ENCODE assay signal across 12 cellular contexts in genomic region chr3:112539825-112540517, GRCh38. TPM values are rescaled to one million over a fixed set of nuclear protein-coding genes. Genes with fewer than 3 reads are reported as not detected.
DNase-seq lines count a peak whose midpoint lies in the region; ATAC-seq and TF ChIP-seq lines count a peak whose summit lies in the region.
"Had no signal": no experiment of that assay in that cellular context is flagged by ENCODE, and none has a peak within 500 bp of the region (broad histone marks: within the 10 kb centered on the region; RNA-seq: fewer than 3 reads in every experiment).

No MANE protein-coding gene starts in this region.

- TF ChIP-seq EP300 in suprapubic skin (IDR thresholded peaks at IDR 0.05) = no peak

- intact Hi-C loops in CD14-positive monocyte (cut with micrococcal nuclease) (no loop called here), MCF 10A (cut with micrococcal nuclease) (no loop called here)

- no peaks in the 10 kb centered on the region for H3K9me3 ChIP-seq in suprapubic skin
- H3K9me3 ChIP-seq in MG63 = no peaks in the 10 kb centered on the region
- H3K9me3 ChIP-seq: BLaER1 treated with 17β-estradiol and CSF1 and Interleukin-3, amounts not matched to agents 10 nM and 100 nM had no signal

- H3K27ac ChIP-seq in suprapubic skin = no peak overlapping the region
- H3K27ac ChIP-seq: BLaER1 treated with 17β-estradiol and CSF1 and Interleukin-3, amounts not matched to agents 10 nM and 100 nM had no signal

- H3K4me1 Mint-ChIP-seq in CD14-positive monocyte = peaks cover 14% of the 10 kb centered on the region
- H3K4me1 Mint-ChIP-seq in MCF 10A (ENCODE audit: insufficient read depth, unreplicated experiment) = peaks cover 5% of the 10 kb centered on the region
- H3K4me1 Mint-ChIP-seq in type B pancreatic cell (ENCODE audit: unreplicated experiment) = no peaks in the 10 kb centered on the region

- CTCF ChIA-PET in MCF 10A (lab: Yijun Ruan, JAX) = interaction anchor here (1.3 kb wide), 1 partner anchor 246 kb away, joined by 3 read pairs; the partner anchor contains the start of gene SLC9C1

- POLR2A ChIA-PET in MCF 10A (lab: Yijun Ruan, JAX) = no interaction called here

- no peak for TF ChIP-seq CTCF in CD14-positive monocyte (IDR thresholded peaks at IDR 0.05)
- no peak for TF ChIP-seq CTCF in suprapubic skin (IDR thresholded peaks at IDR 0.05)
- TF ChIP-seq CTCF in MCF 10A (IDR thresholded peaks at IDR 0.05; ENCODE audit: unreplicated experiment) = no peak
- no peak for TF ChIP-seq CTCF in type B pancreatic cell (conservative IDR thresholded peaks at IDR 0.05)

- no peaks in the 10 kb centered on the region for H3K4me1 ChIP-seq in suprapubic skin

- no peaks in the 10 kb centered on the region for H3K27me3 Mint-ChIP-seq in CD14-positive monocyte (ENCODE audit: low read depth in 3 of 3)
- no peaks in the 10 kb centered on the region for H3K27me3 Mint-ChIP-seq in MCF 10A (ENCODE audit: insufficient read depth, unreplicated experiment)
- H3K27me3 Mint-ChIP-seq in type B pancreatic cell = no peaks in the 10 kb centered on the region

- H3K9me3 Mint-ChIP-seq in CD14-positive monocyte (no peaks in the 10 kb centered on the region), MCF 10A (ENCODE audit: unreplicated experiment) (no peaks in the 10 kb centered on the region), type B pancreatic cell (no peaks in the 10 kb centered on the region)

- DNase-seq in CD14-positive monocyte (ENCODE audit: low spot score) (no peak), suprapubic skin (ENCODE audit: low spot score in 2 of 2) (no peak), MCF 10A (ENCODE audit: unreplicated experiment) (no peak), type B pancreatic cell (ENCODE audit: extremely low spot score, unreplicated experiment) (no peak), MG63 (no peak)
- DNase-seq: stimulated activated CD4-positive, alpha-beta T cell treated with anti-CD3 and anti-CD28 coated beads, Interleukin-12 subunit alpha, Interleukin-12 subunit beta, amount 100 ng/mL, for 4 hours had no signal

- TF ChIP-seq POLR2A in suprapubic skin (IDR thresholded peaks at IDR 0.05) = no peak

- no peaks in the 10 kb centered on the region for H3K27me3 ChIP-seq in suprapubic skin
- no peaks in the 10 kb centered on the region for H3K27me3 ChIP-seq in MG63
- H3K27me3 ChIP-seq: BLaER1 treated with 17β-estradiol and CSF1 and Interleukin-3, amounts not matched to agents 10 nM and 100 nM had no signal

- H3K36me3 Mint-ChIP-seq in CD14-positive monocyte (peaks cover 74 to 84% of the 10 kb centered on the region in 2 donors), MCF 10A (ENCODE audit: insufficient read depth, unreplicated experiment) (peaks cover 75% of the 10 kb centered on the region), type B pancreatic cell (peaks cover 5% of the 10 kb centered on the region)

- no TSS peak for BruUV-seq in MCF 10A (replicated peaks; lab: Mats Ljungman, UMichigan)

- WGBS in suprapubic skin = 93% methylated on average over 1 of the region's 1 CpG

- H3K27ac Mint-ChIP-seq in CD14-positive monocyte = peak overlapping the region in 4 of 7 donors; percentile 26 to 70 (median 58)
- no peak overlapping the region for H3K27ac Mint-ChIP-seq in MCF 10A (ENCODE audit: low read depth, unreplicated experiment)
- no peak overlapping the region for H3K27ac Mint-ChIP-seq in type B pancreatic cell

- ATAC-seq in GM18868 (IDR thresholded peaks at IDR 0.05; ENCODE audit: unreplicated experiment) (peak; percentile 96), GM21825 (IDR thresholded peaks at IDR 0.05; ENCODE audit: unreplicated experiment) (peak; percentile 88), HG03442 (IDR thresholded peaks at IDR 0.05; ENCODE audit: unreplicated experiment) (peak; percentile 94)

- H3K4me3 Mint-ChIP-seq in CD14-positive monocyte (no peak overlapping the region), MCF 10A (ENCODE audit: unreplicated experiment) (no peak overlapping the region), type B pancreatic cell (no peak overlapping the region)

- H3K36me3 ChIP-seq in suprapubic skin (peaks cover 57% of the 10 kb centered on the region), MG63 (peaks cover 32% of the 10 kb centered on the region)

- H3K4me3 ChIP-seq in suprapubic skin (no peak overlapping the region), MG63 (no peak overlapping the region)
- H3K4me3 ChIP-seq: BLaER1 treated with 17β-estradiol and CSF1 and Interleukin-3, amounts not matched to agents 10 nM and 100 nM had no signal

RNA-seq across cellular contexts. Expression of gene ATG3, which starts 21.8 kb away (rescaled TPM):
- 100 to 1,000 TPM; 226 to 288 TPM for polyA plus RNA-seq in CD14-positive monocyte
- total RNA-seq in suprapubic skin (10 to 100 TPM; 56.3 to 81.6 (median 62.2) TPM), MCF 10A (2022) (87.8 and 97.2 TPM in 2 replicates), type B pancreatic cell (ENCODE audit: low replicate concordance) (32.5 and 35.3 TPM in 2 replicates)
- total RNA-seq in MG63 (2014; rRNA removed; shearing (Covaris generic); ENCODE audit: low replicate concordance) = 49.6 and 60.0 TPM in 2 replicates

RNA-seq across cellular contexts. Expression of gene SLC35A5, which starts 21.9 kb away (rescaled TPM):
- 10 to 100 TPM; 61.3 to 74.1 TPM for polyA plus RNA-seq in CD14-positive monocyte
- 10 to 100 TPM; 18.7 to 25.8 (median 24.1) TPM for total RNA-seq in suprapubic skin
- total RNA-seq in MCF 10A (2022) = 23.3 and 26.7 TPM in 2 replicates
- 23.9 and 31.6 TPM in 2 replicates for total RNA-seq in type B pancreatic cell (ENCODE audit: low replicate concordance)
- 22.3 and 80.5 TPM in 2 replicates for total RNA-seq in MG63 (2014; rRNA removed; shearing (Covaris generic); ENCODE audit: low replicate concordance)

RNA-seq across cellular contexts. Expression of gene BTLA, which starts 40.7 kb away (rescaled TPM):
- polyA plus RNA-seq in CD14-positive monocyte = not detected
- total RNA-seq in suprapubic skin = 1 to 10 TPM in 1 of 4 donors, not detected in 3; 2.9 TPM
- not detected in 2 replicates for total RNA-seq in MCF 10A (2022)
- total RNA-seq in type B pancreatic cell (ENCODE audit: low replicate concordance) = not detected in 2 replicates
- total RNA-seq in MG63 (2014; rRNA removed; shearing (Covaris generic); ENCODE audit: low replicate concordance) = not detected in 2 replicates
- total RNA-seq: bronchial epithelial cell, RPMI7951 had no signal

Comparison
In these comparisons a context has a peak if more than half of its experiments do, and no peak if none do; other contexts are left out.
1. H3K27ac Mint-ChIP-seq: peak in CD14-positive monocyte (4 of 7); none in MCF 10A (single experiment) and type B pancreatic cell (single experiment).
2. Peak in every context shown above with its lines, with median percentiles within 50 percentile points of each other: ATAC-seq.